20 cellular contexts compared by ENCODE assay signal in the genomic region with DNA sequence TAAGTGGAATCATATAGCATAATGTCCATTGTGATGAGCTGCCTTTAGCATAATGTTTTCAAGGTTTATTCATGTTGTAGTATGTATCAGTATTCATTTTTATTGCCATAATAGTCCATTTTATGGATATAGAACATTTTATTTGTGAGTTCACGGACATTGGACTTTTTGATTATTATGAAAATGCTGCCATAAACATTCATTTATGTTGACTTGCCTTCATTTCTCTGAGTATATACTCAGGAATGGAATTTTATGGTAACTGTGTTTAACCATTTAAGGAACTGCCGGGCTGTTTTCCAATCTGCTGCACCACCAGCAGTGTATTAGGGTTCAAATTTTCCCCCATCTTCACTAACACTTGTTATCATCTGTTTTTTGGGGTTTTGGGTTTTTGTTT. TPM values are rescaled to one million over a fixed set of nuclear protein-coding genes. Genes with fewer than 3 reads are reported as not detected.
DNase-seq lines count a peak whose midpoint lies in the region; ATAC-seq and TF ChIP-seq lines count a peak whose summit lies in the region.
"Had no signal": no experiment of that assay in that cellular context is flagged by ENCODE, and none has a peak within 500 bp of the region (broad histone marks: within the 10 kb centered on the region; RNA-seq: fewer than 3 reads in every experiment).

No MANE protein-coding gene starts in this region.

- no peak for TF ChIP-seq RAD21 in IMR-90 (IDR thresholded peaks at IDR 0.05; ENCODE audit: low read length)

- H3K18ac ChIP-seq in IMR-90 (ENCODE audit: low read depth, low read length) (no peak overlapping the region), trophoblast cell (ENCODE audit: low read length) (no peak overlapping the region), mesenchymal stem cell (ENCODE audit: low read depth in 1 of 2, low read length in 2 of 2) (no peak overlapping the region)

- ATAC-seq in CD4-positive, alpha-beta T cell (ENCODE audit: poor library complexity) = no peak
- ATAC-seq in IMR-90 (ENCODE audit: low read depth) = peak; percentile 41; the same call in 1 of the 2 replicates
- ATAC-seq in left colon = peak; percentile 77
- ATAC-seq in stimulated activated memory B cell treated with anti-CD40 and anti-IgM and Interleukin-4, amounts not matched to agents 10 μg/mL and 1 μg/mL and 100 μg/mL, for 72 hours = no peak
- no peak for ATAC-seq in GM21367 (IDR thresholded peaks at IDR 0.05; ENCODE audit: unreplicated experiment)
- ATAC-seq: CD8-positive, alpha-beta T cell had no signal

- in situ Hi-C loops in IMR-90 (cut with MboI; ENCODE audit: low sequenced_read_pairs) = no loop called here

- TF ChIP-seq POLR2A in IMR-90 (IDR thresholded peaks at IDR 0.05; ENCODE audit: low read depth, low read length) = no peak

- no peak overlapping the region for H3K4me3 Mint-ChIP-seq in CD4-positive, alpha-beta T cell
- H3K4me3 Mint-ChIP-seq in stimulated activated memory B cell treated with anti-CD40 and anti-IgM and Interleukin-4, amounts not matched to agents 10 μg/mL and 1 μg/mL and 100 μg/mL, for 72 hours = no peak overlapping the region
- H3K4me3 Mint-ChIP-seq: CD8-positive, alpha-beta T cell; H9 had no signal

- no peak overlapping the region for H2BK20ac ChIP-seq in IMR-90 (ENCODE audit: low read depth, low read length)

- peak overlapping the region; percentile 14 for H3K27ac Mint-ChIP-seq in CD4-positive, alpha-beta T cell
- no peak overlapping the region for H3K27ac Mint-ChIP-seq in stimulated activated memory B cell treated with anti-CD40 and anti-IgM and Interleukin-4, amounts not matched to agents 10 μg/mL and 1 μg/mL and 100 μg/mL, for 72 hours
- H3K27ac Mint-ChIP-seq: CD8-positive, alpha-beta T cell; H9 had no signal

- no peak for TF ChIP-seq CTCF in CD4-positive, alpha-beta T cell (IDR thresholded peaks at IDR 0.05)
- no peak for TF ChIP-seq CTCF in IMR-90 (conservative IDR thresholded peaks at IDR 0.05; ENCODE audit: low read depth, low read length)

- H2BK120ac ChIP-seq in IMR-90 (ENCODE audit: low read depth, low read length) (no peak overlapping the region), trophoblast cell (ENCODE audit: insufficient read depth, low read length, poor library complexity) (no peak overlapping the region), mesenchymal stem cell (ENCODE audit: low read depth, low read length) (no peak overlapping the region)

- H3K27ac ChIP-seq in CD4-positive, alpha-beta T cell (ENCODE audit: low read depth, low read length) = no peak overlapping the region
- H3K27ac ChIP-seq in IMR-90 (ENCODE audit: insufficient read depth, low read length) (no peak overlapping the region), trophoblast cell (ENCODE audit: low read depth, low read length) (no peak overlapping the region), mesenchymal stem cell (ENCODE audit: low read length, poor library complexity, severe bottlenecking) (no peak overlapping the region)
- H3K27ac ChIP-seq: C4-2B had no signal

- BruUV-seq in IMR-90 (replicated peaks; lab: Mats Ljungman, UMichigan) = no TSS peak

- H3K14ac ChIP-seq in IMR-90 (replicated peaks; ENCODE audit: low read depth, low read length) (no peak overlapping the region), trophoblast cell (ENCODE audit: low read length) (no peak overlapping the region), mesenchymal stem cell (ENCODE audit: low read length in 2 of 2) (no peak overlapping the region)

- H3K4me1 ChIP-seq in IMR-90 (ENCODE audit: control insufficient read depth, insufficient read depth, low read length) (0 out of 2 replicates have a peak, but pooled peaks cover 4% of the 10 kb centered on the region), trophoblast cell (ENCODE audit: control insufficient read depth in 1 of 2, insufficient read depth in 2 of 2, low read length in 2 of 2) (no peaks in the 10 kb centered on the region), mesenchymal stem cell (ENCODE audit: control insufficient read depth, insufficient read depth, low read depth, low read length) (peaks cover 3% of the 10 kb centered on the region)

- POLR2A ChIA-PET in CD4-positive, alpha-beta T cell (lab: Charles Lee) = interaction anchor here (0.6 kb wide), 1 partner anchor 10 kb away, joined by 3 read pairs; no protein-coding TSS in a partner anchor
- POLR2A ChIA-PET in IMR-90 (lab: Charles Lee; ENCODE audit: unreplicated experiment) = no interaction called here

- no peak overlapping the region for H2AK9ac ChIP-seq in IMR-90 (replicated peaks; ENCODE audit: low read depth, low read length, poor library complexity)

- H3K27me3 ChIP-seq in CD4-positive, alpha-beta T cell (ENCODE audit: control insufficient read depth, insufficient read depth, low read length) = no peaks in the 10 kb centered on the region
- H3K27me3 ChIP-seq in IMR-90 (ENCODE audit: control insufficient read depth, insufficient read depth, low read length) (no peaks in the 10 kb centered on the region), trophoblast cell (ENCODE audit: insufficient read depth, low read length) (no peaks in the 10 kb centered on the region), mesenchymal stem cell (ENCODE audit: control insufficient read depth in 1 of 2, insufficient read depth in 1 of 2, low read length in 2 of 2) (no peaks in the 10 kb centered on the region)

- H4K91ac ChIP-seq in IMR-90 (ENCODE audit: insufficient read depth, low read depth, low read length) = 0 out of 2 replicates have a peak overlapping the region, but pooled peaks have one; percentile 7
- H4K91ac ChIP-seq in trophoblast cell (ENCODE audit: low read depth, low read length) = no peak overlapping the region
- H4K91ac ChIP-seq in mesenchymal stem cell (ENCODE audit: low read length) = no peak overlapping the region

- H3K23ac ChIP-seq in IMR-90 (ENCODE audit: low read depth, low read length) (no peak overlapping the region), trophoblast cell (ENCODE audit: low read length) (no peak overlapping the region), mesenchymal stem cell (ENCODE audit: low read length in 2 of 2) (no peak overlapping the region)

- peaks cover 80% of the 10 kb centered on the region for H3K4me1 Mint-ChIP-seq in CD4-positive, alpha-beta T cell (ENCODE audit: low read depth)
- peaks cover 56% of the 10 kb centered on the region for H3K4me1 Mint-ChIP-seq in stimulated activated memory B cell treated with anti-CD40 and anti-IgM and Interleukin-4, amounts not matched to agents 10 μg/mL and 1 μg/mL and 100 μg/mL, for 72 hours

- no peak overlapping the region; a peak in 1 of 4 replicates for H4K8ac ChIP-seq in IMR-90 (ENCODE audit: low read depth in 2 of 2, low read length in 2 of 2)
- H4K8ac ChIP-seq in trophoblast cell (ENCODE audit: low read depth, low read length) = no peak overlapping the region
- no peak overlapping the region for H4K8ac ChIP-seq in mesenchymal stem cell (ENCODE audit: low read length)

- H3K9me3 Mint-ChIP-seq in CD4-positive, alpha-beta T cell = no peaks in the 10 kb centered on the region
- no peaks in the 10 kb centered on the region for H3K9me3 Mint-ChIP-seq in stimulated activated memory B cell treated with anti-CD40 and anti-IgM and Interleukin-4, amounts not matched to agents 10 μg/mL and 1 μg/mL and 100 μg/mL, for 72 hours
- H3K9me3 Mint-ChIP-seq: CD8-positive, alpha-beta T cell; H9 had no signal

- H2AFZ ChIP-seq in IMR-90 (replicated peaks; ENCODE audit: low read length, poor library complexity) (no peak overlapping the region), trophoblast cell (ENCODE audit: insufficient read depth, low read length, poor library complexity) (no peak overlapping the region), mesenchymal stem cell (ENCODE audit: low read depth, low read length) (no peak overlapping the region)

- intact Hi-C loops in CD4-positive, alpha-beta T cell (cut with DNase I, micrococcal nuclease) = no loop called here
- intact Hi-C loops in IMR-90 (cut with micrococcal nuclease) = no loop called here
- intact Hi-C loops in left colon (cut with DNase I, micrococcal nuclease) = no loop called here

- H3K56ac ChIP-seq in IMR-90 (ENCODE audit: extremely low read depth, insufficient read depth, low read length) = no peak overlapping the region

- no CpG with 5 or more reads among the region's 2 CpGs for WGBS in IMR-90 (ENCODE audit: extremely low coverage in 2 of 2, insufficient read length in 1 of 2), 2 experiments
- WGBS in trophoblast cell (ENCODE audit: extremely low coverage, insufficient coverage, insufficient read length) = no CpG with 5 or more reads among the region's 2 CpGs
- 100% methylated on average over 1 of the region's 2 CpGs for WGBS in mesenchymal stem cell

- H2BK12ac ChIP-seq in trophoblast cell (ENCODE audit: low read length) (no peak overlapping the region), mesenchymal stem cell (ENCODE audit: low read length in 2 of 2) (no peak overlapping the region)

- H4K20me1 ChIP-seq in IMR-90 (ENCODE audit: insufficient read depth, low read length) = peaks cover 32% of the 10 kb centered on the region; the same call in 1 of the 2 replicates

- CTCF ChIA-PET in CD4-positive, alpha-beta T cell (lab: Charles Lee) = no interaction called here
- CTCF ChIA-PET in IMR-90 (lab: Yijun Ruan, JAX) = no interaction called here

- H3K4me2 ChIP-seq in IMR-90 (ENCODE audit: low read depth, low read length) = peak overlapping the region; percentile 16; the same call in 1 of the 2 replicates
- no peak overlapping the region for H3K4me2 ChIP-seq in trophoblast cell (ENCODE audit: low read length)
- H3K4me2 ChIP-seq in mesenchymal stem cell (ENCODE audit: low read length, poor library complexity, severe bottlenecking) = no peak overlapping the region

- peaks cover 2% of the 10 kb centered on the region; the same call in 1 of the 2 replicates for H3K9me1 ChIP-seq in IMR-90 (ENCODE audit: insufficient read depth, low read length)

- no peak overlapping the region for H2BK15ac ChIP-seq in IMR-90 (ENCODE audit: low read depth, low read length)
- H2BK15ac ChIP-seq in mesenchymal stem cell (ENCODE audit: low read depth, poor library complexity, severe bottlenecking) = no peak overlapping the region

- no peak overlapping the region for H4K5ac ChIP-seq in IMR-90 (ENCODE audit: low read depth, low read length)

- H3K4me3 ChIP-seq in IMR-90 (ENCODE audit: insufficient read depth, low read depth, low read length) (no peak overlapping the region), trophoblast cell (ENCODE audit: low read depth, low read length) (no peak overlapping the region), mesenchymal stem cell (ENCODE audit: insufficient read depth in 1 of 2, low read depth in 1 of 2, low read length in 2 of 2) (no peak overlapping the region)
- H3K4me3 ChIP-seq: GM12878 had no signal

- H4K12ac ChIP-seq in trophoblast cell (ENCODE audit: low read depth, low read length) = no peak overlapping the region

- no peaks in the 10 kb centered on the region for H3K27me3 Mint-ChIP-seq in CD4-positive, alpha-beta T cell
- no peaks in the 10 kb centered on the region for H3K27me3 Mint-ChIP-seq in stimulated activated memory B cell treated with anti-CD40 and anti-IgM and Interleukin-4, amounts not matched to agents 10 μg/mL and 1 μg/mL and 100 μg/mL, for 72 hours

- H3K79me1 ChIP-seq in IMR-90 (ENCODE audit: low read depth in 1 of 2, low read length in 2 of 2) (peaks cover 29 to 65% of the 10 kb centered on the region in 2 experiments), trophoblast cell (ENCODE audit: low read length) (no peaks in the 10 kb centered on the region), mesenchymal stem cell (replicated peaks; ENCODE audit: low read length, poor library complexity, severe bottlenecking) (no peaks in the 10 kb centered on the region)

- H3K9ac ChIP-seq in IMR-90 (ENCODE audit: low read depth, low read length) (no peak overlapping the region), trophoblast cell (ENCODE audit: low read length) (no peak overlapping the region), mesenchymal stem cell (ENCODE audit: low read length) (no peak overlapping the region)

- peaks cover 50% of the 10 kb centered on the region for H3K36me3 Mint-ChIP-seq in CD4-positive, alpha-beta T cell (ENCODE audit: low read depth)
- peaks cover 40% of the 10 kb centered on the region for H3K36me3 Mint-ChIP-seq in stimulated activated memory B cell treated with anti-CD40 and anti-IgM and Interleukin-4, amounts not matched to agents 10 μg/mL and 1 μg/mL and 100 μg/mL, for 72 hours

- H2AK5ac ChIP-seq in IMR-90 (ENCODE audit: low read depth, low read length) (no peak overlapping the region), trophoblast cell (ENCODE audit: low read length) (no peak overlapping the region), mesenchymal stem cell (ENCODE audit: low read length, severe bottlenecking) (no peak overlapping the region)

- H3K4ac ChIP-seq in IMR-90 (ENCODE audit: low read depth, low read length) (0 out of 2 replicates have a peak overlapping the region, but pooled peaks have one; percentile 57), trophoblast cell (ENCODE audit: low read depth, low read length) (peak overlapping the region; percentile 52), mesenchymal stem cell (ENCODE audit: low read depth in 1 of 2, low read length in 2 of 2) (no peak overlapping the region)

- dilution Hi-C loops in IMR-90 (cut with HindIII; ENCODE audit: low sequenced_read_pairs, unreplicated experiment) = no loop called here

- H3K36me3 ChIP-seq in IMR-90 (ENCODE audit: control insufficient read depth, insufficient read depth, low read length) (no peaks in the 10 kb centered on the region; the same call in 1 of the 2 replicates), trophoblast cell (ENCODE audit: control insufficient read depth in 1 of 2, insufficient read depth in 2 of 2, low read length in 2 of 2) (no peaks in the 10 kb centered on the region), mesenchymal stem cell (ENCODE audit: control insufficient read depth in 1 of 2, insufficient read depth in 2 of 2, low read depth in 1 of 2, low read length in 2 of 2) (peaks cover 0 to 4% of the 10 kb centered on the region in 2 experiments)

- peaks cover 4% of the 10 kb centered on the region for H3K79me2 ChIP-seq in trophoblast cell (ENCODE audit: control insufficient read depth, insufficient read depth, low read length, poor library complexity)

- no peak for DNase-seq in CD4-positive, alpha-beta T cell
- DNase-seq in IMR-90 (no peak), left colon (no peak), trophoblast cell (no peak), mesenchymal stem cell (no peak), T-helper 2 cell (no peak)
- DNase-seq: ACHN; CD8-positive, alpha-beta T cell; COR-L47; DMS 273 treated with DMSO at 0.1 percent for 48 hours; DMS53; DND-41; EL; GOT3; H9; KG1 had no signal

- no peaks in the 10 kb centered on the region for H3K9me3 ChIP-seq in CD4-positive, alpha-beta T cell (ENCODE audit: control insufficient read depth, low read length)
- H3K9me3 ChIP-seq in IMR-90 (ENCODE audit: control insufficient read depth, insufficient read depth, low read length) (no peaks in the 10 kb centered on the region), trophoblast cell (ENCODE audit: insufficient read depth, low read depth, low read length) (no peaks in the 10 kb centered on the region), mesenchymal stem cell (ENCODE audit: control insufficient read depth, low read length) (no peaks in the 10 kb centered on the region)

- H2BK5ac ChIP-seq in IMR-90 (ENCODE audit: low read depth, low read length, poor library complexity, severe bottlenecking) (peak overlapping the region; percentile 63), trophoblast cell (ENCODE audit: low read depth, low read length, poor library complexity) (no peak overlapping the region), mesenchymal stem cell (ENCODE audit: low read depth, low read length, poor library complexity, severe bottlenecking) (no peak overlapping the region)

RNA-seq across cellular contexts. Expression of a gene that starts 12.2 kb away (rescaled TPM):
- 10 to 100 TPM; 62.5 to 67.1 TPM for total RNA-seq in CD4-positive, alpha-beta T cell
- total RNA-seq in IMR-90 (2012; rRNA removed) (71.9 and 94.5 TPM in 2 replicates), left colon (10 to 100 TPM; 42.9 to 51.7 TPM)
- 22.4 and 25.6 TPM in 2 replicates for polyA plus RNA-seq in IMR-90 (2012; rRNA removed)
- polyA plus RNA-seq in IMR-90 (2012; cell fraction: cytosol; rRNA removed) = 3.7 and 7.5 TPM in 2 replicates
- 5.5 and 24.0 TPM in 2 replicates for polyA plus RNA-seq in IMR-90 (2012; cell fraction: nucleus; rRNA removed; ENCODE audit: low replicate concordance)
- 45.1 and 48.5 TPM in 2 replicates for polyA plus RNA-seq in trophoblast cell (2013)
- polyA plus RNA-seq in mesenchymal stem cell (2013, experiment 1 of 2) = 22.5 TPM
- 24.2 TPM for polyA plus RNA-seq in mesenchymal stem cell (2013, experiment 2 of 2)

Comparison
In these comparisons a context has a peak if more than half of its experiments do, and no peak if none do; other contexts are left out.
1. ATAC-seq: peak in IMR-90 (single experiment) and left colon (single experiment); none in CD4-positive, alpha-beta T cell (single experiment), stimulated activated memory B cell treated with anti-CD40 and anti-IgM and Interleukin-4, amounts not matched to agents 10 μg/mL and 1 μg/mL and 100 μg/mL, for 72 hours (single experiment) and GM21367 (single experiment).
2. H3K4ac ChIP-seq: peak in IMR-90 (single experiment) and trophoblast cell (single experiment); none in mesenchymal stem cell (0 of 2).